In genomic region chr4:82765134-82765533, GRCh38 we compare ENCODE assay signal across 2 cellular contexts.
A peak's percentile ranks its signal among the peaks of the same experiment; 100 is the strongest.
TF ChIP-seq lines count a peak whose summit lies in the region.

No MANE protein-coding gene starts in this region.

TF ChIP-seq in HepG2, 621 proteins besides CTCF, POLR2A, EP300 and RAD21 (continued from another document):
- no peak for TF ChIP-seq HHEX (CRISPR knock-in tag; IDR thresholded peaks at IDR 0.05)
TF ChIP-seq in HepG2: peak in this region for 1.

TF ChIP-seq in K562, 482 proteins besides CTCF, POLR2A, EP300 and RAD21:
- TF ChIP-seq CBX1 (IDR thresholded peaks at IDR 0.05; ENCODE audit: low read depth) (0 out of 2 replicates have a peak, but pooled peaks have one; percentile 53), RCOR1 (IDR thresholded peaks at IDR 0.05; ENCODE audit: borderline replicate concordance in 1 of 2, low read depth in 2 of 2, low read length in 2 of 2) (no peak), FOXA1 (IDR thresholded peaks at IDR 0.05; ENCODE audit: borderline replicate concordance) (no peak), TRIM28 (IDR thresholded peaks at IDR 0.05) (peak; percentile 89), CBX5 (IDR thresholded peaks at IDR 0.05; ENCODE audit: borderline replicate concordance, low read depth) (peak; percentile 91), HMBOX1 (IDR thresholded peaks at IDR 0.05) (no peak), CBX3 (IDR thresholded peaks at IDR 0.05; ENCODE audit: borderline replicate concordance in 1 of 2, low read length in 2 of 2) (peak in 1 of 2 experiments; percentile 94; a peak in 2 of 3 replicates), IRF9 (tag; IDR thresholded peaks at IDR 0.05) (no peak), PYGO2 (tag; IDR thresholded peaks at IDR 0.05) (no peak)
